9 cellular contexts compared by ENCODE assay signal in the genomic region with DNA sequence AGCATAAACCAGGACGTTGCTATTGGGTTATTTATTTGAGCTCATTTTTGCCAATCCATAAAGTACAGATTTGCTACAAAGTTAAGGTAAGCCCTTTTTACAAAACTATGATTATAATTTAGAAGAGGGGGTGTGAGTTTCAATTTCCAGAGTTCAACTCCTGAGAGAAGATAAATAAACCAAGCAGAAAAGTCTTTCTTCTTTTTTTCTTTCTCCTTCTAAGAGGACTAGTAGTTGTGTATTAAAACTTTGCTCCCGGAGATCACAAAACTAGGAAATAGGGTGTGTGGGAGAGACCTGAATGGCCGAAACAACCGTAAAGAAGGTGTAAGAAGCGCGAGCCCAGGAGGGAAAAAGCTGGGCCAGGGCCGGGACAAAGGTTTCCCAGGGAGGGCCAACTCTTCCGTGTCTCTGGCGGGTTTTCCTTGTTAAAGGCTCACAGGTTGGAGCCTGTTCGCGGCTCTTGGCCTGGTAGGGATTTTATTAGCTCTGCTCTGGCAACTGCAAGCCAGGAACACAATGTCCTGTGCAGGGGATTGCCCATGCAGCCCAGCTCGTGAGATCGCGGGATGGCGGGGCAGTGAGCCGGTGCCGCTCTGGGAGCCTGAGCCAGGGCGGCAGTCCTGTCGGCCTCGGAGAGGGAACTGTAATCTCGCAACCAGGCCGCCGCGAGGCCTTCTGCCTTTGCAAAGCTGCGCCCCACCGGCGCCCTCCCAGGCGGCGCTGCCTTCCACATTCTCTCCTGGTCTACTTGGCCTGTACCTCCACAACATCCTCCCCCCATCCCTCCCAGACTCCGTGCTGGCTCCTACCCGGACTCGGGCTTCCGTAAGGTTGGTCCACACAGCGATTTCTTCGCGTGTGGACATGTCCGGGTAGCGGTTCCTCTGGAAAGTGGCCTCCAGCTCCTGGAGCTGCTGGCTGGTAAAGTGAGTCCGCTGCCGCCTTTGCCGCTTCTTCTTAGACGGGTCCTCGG. TPM values are rescaled to one million over a fixed set of nuclear protein-coding genes. Genes with fewer than 3 reads are reported as not detected.
A peak's percentile ranks its signal among the peaks of the same experiment; 100 is the strongest.
DNase-seq lines count a peak whose midpoint lies in the region; ATAC-seq and TF ChIP-seq lines count a peak whose summit lies in the region.
"Had no signal": no experiment of that assay in that cellular context is flagged by ENCODE, and none has a peak within 500 bp of the region (broad histone marks: within the 10 kb centered on the region; RNA-seq: fewer than 3 reads in every experiment).

No MANE protein-coding gene starts in this region.

- H3K9me3 ChIP-seq in IMR-90 (ENCODE audit: control insufficient read depth, insufficient read depth, low read length) = peaks cover 19% of the 10 kb centered on the region
- H3K9me3 ChIP-seq in effector memory CD4-positive, alpha-beta T cell (ENCODE audit: control insufficient read depth, low read length) = no peaks in the 10 kb centered on the region

- no peaks in the 10 kb centered on the region for H3K79me1 ChIP-seq in IMR-90 (ENCODE audit: low read depth in 1 of 2, low read length in 2 of 2)

- H3K4me2 ChIP-seq in IMR-90 (ENCODE audit: low read depth, low read length) = peak overlapping the region; percentile 13; the same call in 1 of the 2 replicates

- H4K20me1 ChIP-seq in IMR-90 (ENCODE audit: insufficient read depth, low read length) = no peaks in the 10 kb centered on the region

- no peak for TF ChIP-seq POLR2A in IMR-90 (IDR thresholded peaks at IDR 0.05; ENCODE audit: low read depth, low read length)

- H3K9ac ChIP-seq in IMR-90 (ENCODE audit: low read depth, low read length) = no peak overlapping the region

- peak overlapping the region; percentile 46; the same call in 1 of the 2 replicates for H3K4me3 ChIP-seq in GM08714 (ENCODE audit: low read length)
- H3K4me3 ChIP-seq in IMR-90 (ENCODE audit: insufficient read depth, low read depth, low read length) = 0 out of 2 replicates have a peak overlapping the region, but pooled peaks have one; percentile 47
- H3K4me3 ChIP-seq in effector memory CD4-positive, alpha-beta T cell (ENCODE audit: insufficient read depth, low read depth, low read length, poor library complexity, severe bottlenecking) = peak overlapping the region; percentile 29

- no peak for TF ChIP-seq CTCF in IMR-90 (conservative IDR thresholded peaks at IDR 0.05; ENCODE audit: low read depth, low read length)

- peak overlapping the region in 7 of 10 donors; percentile 57 to 82 (median 71) for H3K4me3 Mint-ChIP-seq in naive thymus-derived CD8-positive, alpha-beta T cell
- H3K4me3 Mint-ChIP-seq in stimulated activated memory B cell treated with anti-CD40 and anti-IgM and Interleukin-4, amounts not matched to agents 10 μg/mL and 1 μg/mL and 100 μg/mL, for 72 hours = no peak overlapping the region

- no peak overlapping the region for H3K56ac ChIP-seq in IMR-90 (ENCODE audit: extremely low read depth, insufficient read depth, low read length)

- peak overlapping the region; percentile 94 for H2AFZ ChIP-seq in IMR-90 (replicated peaks; ENCODE audit: low read length, poor library complexity)

- no peak overlapping the region for H3K27ac ChIP-seq in IMR-90 (ENCODE audit: insufficient read depth, low read length)
- no peak overlapping the region for H3K27ac ChIP-seq in effector memory CD4-positive, alpha-beta T cell (ENCODE audit: insufficient read depth, low read length, poor library complexity, severe bottlenecking)
- H3K27ac ChIP-seq: upper lobe of left lung had no signal

- H3K27me3 Mint-ChIP-seq in naive thymus-derived CD8-positive, alpha-beta T cell = peaks cover 61 to 100% (median 78%) of the 10 kb centered on the region in 5 donors
- peaks cover 100% of the 10 kb centered on the region for H3K27me3 Mint-ChIP-seq in stimulated activated memory B cell treated with anti-CD40 and anti-IgM and Interleukin-4, amounts not matched to agents 10 μg/mL and 1 μg/mL and 100 μg/mL, for 72 hours

- no TSS peak for BruUV-seq in IMR-90 (replicated peaks; lab: Mats Ljungman, UMichigan)

- WGBS in IMR-90 (ENCODE audit: extremely low coverage in 2 of 2, insufficient read length in 1 of 2), 2 experiments = 38% methylated on average over 28 of the region's 43 CpGs; no CpG with 5 or more reads in 1 of the 2 experiments

- intact Hi-C loops in IMR-90 (cut with micrococcal nuclease) = no loop called here

- H2AK5ac ChIP-seq in IMR-90 (ENCODE audit: low read depth, low read length) = no peak overlapping the region

- no peaks in the 10 kb centered on the region for H3K36me3 ChIP-seq in IMR-90 (ENCODE audit: control insufficient read depth, insufficient read depth, low read length)
- no peaks in the 10 kb centered on the region for H3K36me3 ChIP-seq in effector memory CD4-positive, alpha-beta T cell (ENCODE audit: control insufficient read depth, insufficient read depth, low read length)
- H3K36me3 ChIP-seq: upper lobe of left lung had no signal

- H4K8ac ChIP-seq in IMR-90 (ENCODE audit: low read depth in 2 of 2, low read length in 2 of 2) = no peak overlapping the region

- dilution Hi-C loops in IMR-90 (cut with HindIII; ENCODE audit: low sequenced_read_pairs, unreplicated experiment) = no loop called here

- H2BK15ac ChIP-seq in IMR-90 (ENCODE audit: low read depth, low read length) = no peak overlapping the region

- peaks cover 1 to 18% (median 15%) of the 10 kb centered on the region in 3 donors for H3K36me3 Mint-ChIP-seq in naive thymus-derived CD8-positive, alpha-beta T cell
- H3K36me3 Mint-ChIP-seq in stimulated activated memory B cell treated with anti-CD40 and anti-IgM and Interleukin-4, amounts not matched to agents 10 μg/mL and 1 μg/mL and 100 μg/mL, for 72 hours = no peaks in the 10 kb centered on the region

- no peak overlapping the region for H3K23ac ChIP-seq in IMR-90 (ENCODE audit: low read depth, low read length)

- no peak overlapping the region for H4K91ac ChIP-seq in IMR-90 (ENCODE audit: insufficient read depth, low read depth, low read length)

- H3K4me1 Mint-ChIP-seq in naive thymus-derived CD8-positive, alpha-beta T cell = peaks cover 9 to 60% (median 44%) of the 10 kb centered on the region in 4 donors
- H3K4me1 Mint-ChIP-seq in stimulated activated memory B cell treated with anti-CD40 and anti-IgM and Interleukin-4, amounts not matched to agents 10 μg/mL and 1 μg/mL and 100 μg/mL, for 72 hours = peaks cover 6% of the 10 kb centered on the region

- H3K4ac ChIP-seq in IMR-90 (ENCODE audit: low read depth, low read length) = no peak overlapping the region

- CTCF ChIA-PET in IMR-90 (lab: Yijun Ruan, JAX) = interaction anchor here (1.1 kb wide), 1 partner anchor 10 kb away, joined by 3 read pairs; no protein-coding TSS in a partner anchor

- H2BK5ac ChIP-seq in IMR-90 (ENCODE audit: low read depth, low read length, poor library complexity, severe bottlenecking) = no peak overlapping the region

- ATAC-seq in IMR-90 (ENCODE audit: low read depth) (no peak), GM21737 (IDR thresholded peaks at IDR 0.05; ENCODE audit: unreplicated experiment) (no peak)
- no peak for ATAC-seq in naive thymus-derived CD8-positive, alpha-beta T cell
- ATAC-seq in stimulated activated memory B cell treated with anti-CD40 and anti-IgM and Interleukin-4, amounts not matched to agents 10 μg/mL and 1 μg/mL and 100 μg/mL, for 72 hours = no peak

- H3K18ac ChIP-seq in IMR-90 (ENCODE audit: low read depth, low read length) = no peak overlapping the region

- H2BK120ac ChIP-seq in IMR-90 (ENCODE audit: low read depth, low read length) = no peak overlapping the region

- H2BK20ac ChIP-seq in IMR-90 (ENCODE audit: low read depth, low read length) = no peak overlapping the region

- H3K27me3 ChIP-seq in IMR-90 (ENCODE audit: control insufficient read depth, insufficient read depth, low read length) = peaks cover 73% of the 10 kb centered on the region
- H3K27me3 ChIP-seq in effector memory CD4-positive, alpha-beta T cell (replicated peaks; ENCODE audit: control insufficient read depth, insufficient read depth, low read length, poor library complexity, severe bottlenecking) = peaks cover 82% of the 10 kb centered on the region

- H3K27ac Mint-ChIP-seq in naive thymus-derived CD8-positive, alpha-beta T cell = no peak overlapping the region
- H3K27ac Mint-ChIP-seq in stimulated activated memory B cell treated with anti-CD40 and anti-IgM and Interleukin-4, amounts not matched to agents 10 μg/mL and 1 μg/mL and 100 μg/mL, for 72 hours = no peak overlapping the region

- in situ Hi-C loops in IMR-90 (cut with MboI; ENCODE audit: low sequenced_read_pairs) = no loop called here

- H4K5ac ChIP-seq in IMR-90 (ENCODE audit: low read depth, low read length) = no peak overlapping the region

- no peak overlapping the region for H3K14ac ChIP-seq in IMR-90 (replicated peaks; ENCODE audit: low read depth, low read length)

- DNase-seq in IMR-90 (no peak), AML-193 (lab: John Stamatoyannopoulos, UW) (no peak), cerebellum (ENCODE audit: low spot score) (no peak)
- no peak for DNase-seq in effector memory CD4-positive, alpha-beta T cell
- no peak for DNase-seq in naive thymus-derived CD8-positive, alpha-beta T cell

- H3K9me3 Mint-ChIP-seq in naive thymus-derived CD8-positive, alpha-beta T cell = peaks cover 3 to 42% (median 12%) of the 10 kb centered on the region in 9 donors
- no peaks in the 10 kb centered on the region for H3K9me3 Mint-ChIP-seq in stimulated activated memory B cell treated with anti-CD40 and anti-IgM and Interleukin-4, amounts not matched to agents 10 μg/mL and 1 μg/mL and 100 μg/mL, for 72 hours

- no peak for TF ChIP-seq RAD21 in IMR-90 (IDR thresholded peaks at IDR 0.05; ENCODE audit: low read length)

- POLR2A ChIA-PET in IMR-90 (lab: Charles Lee; ENCODE audit: unreplicated experiment) = interaction anchor here (0.7 kb wide), 1 partner anchor 249 kb away, joined by 3 read pairs; no protein-coding TSS in a partner anchor
- POLR2A ChIA-PET in naive thymus-derived CD8-positive, alpha-beta T cell (lab: Charles Lee) = no interaction called here

- no peaks in the 10 kb centered on the region for H3K9me1 ChIP-seq in IMR-90 (ENCODE audit: insufficient read depth, low read length)

- H3K4me1 ChIP-seq in IMR-90 (ENCODE audit: control insufficient read depth, insufficient read depth, low read length) = no peaks in the 10 kb centered on the region
- peaks cover 22% of the 10 kb centered on the region for H3K4me1 ChIP-seq in effector memory CD4-positive, alpha-beta T cell (ENCODE audit: control insufficient read depth, insufficient read depth, low read length, poor library complexity, severe bottlenecking)

- H2AK9ac ChIP-seq in IMR-90 (replicated peaks; ENCODE audit: low read depth, low read length, poor library complexity) = no peak overlapping the region

TF ChIP-seq in IMR-90, 13 proteins besides CTCF, POLR2A, EP300 and RAD21 (continues in another document):
- TF ChIP-seq MXI1 (IDR thresholded peaks at IDR 0.05; ENCODE audit: borderline replicate concordance, low read depth, low read length) (no peak), MAZ (IDR thresholded peaks at IDR 0.05; ENCODE audit: borderline replicate concordance, low read depth, low read length) (no peak)

RNA-seq across cellular contexts. Expression of a gene that starts 2.2 kb away (rescaled TPM):
- 3.0 and 3.6 TPM in 2 replicates for total RNA-seq in IMR-90 (2012; rRNA removed)
- polyA plus RNA-seq in IMR-90 (2012; rRNA removed) = 6.3 and 7.0 TPM in 2 replicates
- 4.4 and 4.5 TPM in 2 replicates for polyA plus RNA-seq in IMR-90 (2012; cell fraction: cytosol; rRNA removed)
- polyA plus RNA-seq in IMR-90 (2012; cell fraction: nucleus; rRNA removed; ENCODE audit: low replicate concordance) = 8.4 and 11.1 TPM in 2 replicates
- not detected for total RNA-seq in naive thymus-derived CD8-positive, alpha-beta T cell
- polyA plus RNA-seq in naive thymus-derived CD8-positive, alpha-beta T cell = not detected
- not detected for total RNA-seq in cerebellum
